Comparison of ENCODE assay signal across 8 cellular contexts in genomic region chrX:152941328-152942111, GRCh38. TPM values are rescaled to one million over a fixed set of nuclear protein-coding genes. Genes with fewer than 3 reads are reported as not detected.
DNase-seq lines count a peak whose midpoint lies in the region; ATAC-seq and TF ChIP-seq lines count a peak whose summit lies in the region.

No MANE protein-coding gene starts in this region.

- no peak overlapping the region for H3K27ac ChIP-seq in GM23338 (ENCODE audit: low read depth)
- peak overlapping the region; percentile 67 for H3K27ac ChIP-seq in fibroblast of lung (ENCODE audit: insufficient read depth, low read length)
- H3K27ac ChIP-seq in naive thymus-derived CD4-positive, alpha-beta T cell (ENCODE audit: low read depth, low read length), result peak overlapping the region; percentile 77

- H3K27me3 ChIP-seq in GM23338 (ENCODE audit: insufficient read depth) (no peaks in the 10 kb centered on the region), fibroblast of lung (ENCODE audit: control insufficient read depth, insufficient read depth, low read length) (no peaks in the 10 kb centered on the region)
- H3K27me3 ChIP-seq in naive thymus-derived CD4-positive, alpha-beta T cell (ENCODE audit: control insufficient read depth in 2 of 2, insufficient read depth in 2 of 2, low read length in 2 of 2), result no peaks in the 10 kb centered on the region

- intact Hi-C loops in naive thymus-derived CD4-positive, alpha-beta T cell (cut with micrococcal nuclease), result loop anchor here (1.0 to 5.0 kb wide), 10 partner anchors 17 to 1959 kb away; partner anchors contain the start of genes HAUS7 (in 2 of the 2), CCNQ (in 1 of the 2), CETN2 (in 1 of the 2) and HMGB3 (in 1 of the 2)

- no peak overlapping the region for H2AFZ ChIP-seq in GM23338
- peak overlapping the region; percentile 83 for H2AFZ ChIP-seq in fibroblast of lung (ENCODE audit: low read length)

- POLR2A ChIA-PET in naive thymus-derived CD4-positive, alpha-beta T cell (lab: Charles Lee), result interaction anchor here (0.6 to 2.2 kb wide), 9 partner anchors 8 to 1549 kb away, joined by 3 to 12 read pairs (median 3); partner anchors contain the start of genes CCNQ, HAUS7 and SLC10A3

- H3K79me2 ChIP-seq in GM23338 (replicated peaks; ENCODE audit: insufficient read depth) (no peaks in the 10 kb centered on the region), fibroblast of lung (ENCODE audit: control insufficient read depth, insufficient read depth, low read length) (no peaks in the 10 kb centered on the region)

- no peaks in the 10 kb centered on the region for H3K4me1 ChIP-seq in GM23338 (ENCODE audit: insufficient read depth)
- H3K4me1 ChIP-seq in fibroblast of lung (ENCODE audit: control insufficient read depth, extremely low read depth, insufficient read depth, low read length), result no peaks in the 10 kb centered on the region
- H3K4me1 ChIP-seq in naive thymus-derived CD4-positive, alpha-beta T cell (ENCODE audit: control insufficient read depth in 2 of 2, insufficient read depth in 2 of 2, low read length in 2 of 2), result peaks cover 8 to 11% of the 10 kb centered on the region in 2 donors

- H3K4me3 ChIP-seq in GM23338 (peak overlapping the region; percentile 63), fibroblast of lung (replicated peaks in 1 of 4; ENCODE audit: control extremely low read depth in 1 of 4, insufficient read depth in 1 of 4, low read depth in 3 of 4, low read length in 4 of 4) (peak overlapping the region; percentile 56 to 88 (median 76))
- peak overlapping the region; percentile 67 for H3K4me3 ChIP-seq in naive thymus-derived CD4-positive, alpha-beta T cell (ENCODE audit: low read length)

- no peaks in the 10 kb centered on the region for H3F3A ChIP-seq in GM23338 (replicated peaks; ENCODE audit: low read depth)

- H3K9ac ChIP-seq in fibroblast of lung (ENCODE audit: insufficient read depth, low read length), result peak overlapping the region; percentile 60

- H3K4me3 Mint-ChIP-seq in GM23338, result peak overlapping the region; percentile 84
- H3K4me3 Mint-ChIP-seq in activated T-helper 17 cell treated with anti-CD3 and anti-CD28 coated beads, Interleukin-2, amount 50 U/mL, for 72 hours, result peak overlapping the region; percentile 88
- H3K4me3 Mint-ChIP-seq in naive thymus-derived CD4-positive, alpha-beta T cell, result peak overlapping the region; percentile 75 to 89 (median 86)
- H3K4me3 Mint-ChIP-seq in stimulated activated naive B cell treated with anti-CD40 and anti-IgM and Interleukin-4, amounts not matched to agents 10 μg/mL and 1 μg/mL and 100 μg/mL, for 72 hours, result peak overlapping the region; percentile 85 to 88

- H3K9me3 ChIP-seq in fibroblast of lung (ENCODE audit: control insufficient read depth, insufficient read depth, low read depth, low read length), result no peaks in the 10 kb centered on the region
- no peaks in the 10 kb centered on the region for H3K9me3 ChIP-seq in naive thymus-derived CD4-positive, alpha-beta T cell (ENCODE audit: control insufficient read depth in 2 of 3, low read length in 3 of 3)

- peaks cover 1% of the 10 kb centered on the region for H3K27me3 Mint-ChIP-seq in GM23338 (ENCODE audit: insufficient read depth, low read depth, poor library complexity)
- no peaks in the 10 kb centered on the region for H3K27me3 Mint-ChIP-seq in activated T-helper 17 cell treated with anti-CD3 and anti-CD28 coated beads, Interleukin-2, amount 50 U/mL, for 72 hours
- no peaks in the 10 kb centered on the region for H3K27me3 Mint-ChIP-seq in naive thymus-derived CD4-positive, alpha-beta T cell
- peaks cover 0 to 3% of the 10 kb centered on the region in 2 donors for H3K27me3 Mint-ChIP-seq in stimulated activated naive B cell treated with anti-CD40 and anti-IgM and Interleukin-4, amounts not matched to agents 10 μg/mL and 1 μg/mL and 100 μg/mL, for 72 hours

- H3K9me2 ChIP-seq in GM23338 (ENCODE audit: insufficient read depth), result no peaks in the 10 kb centered on the region

- 0 out of 3 replicates have a peak, but pooled peaks cover 3% of the 10 kb centered on the region for H3K36me3 Mint-ChIP-seq in GM23338 (ENCODE audit: low read depth)
- no peaks in the 10 kb centered on the region for H3K36me3 Mint-ChIP-seq in activated T-helper 17 cell treated with anti-CD3 and anti-CD28 coated beads, Interleukin-2, amount 50 U/mL, for 72 hours (ENCODE audit: low read depth)
- H3K36me3 Mint-ChIP-seq in naive thymus-derived CD4-positive, alpha-beta T cell, result peaks cover 0 to 7% (median 0%) of the 10 kb centered on the region in 5 donors
- peaks cover 0 to 1% of the 10 kb centered on the region in 2 donors for H3K36me3 Mint-ChIP-seq in stimulated activated naive B cell treated with anti-CD40 and anti-IgM and Interleukin-4, amounts not matched to agents 10 μg/mL and 1 μg/mL and 100 μg/mL, for 72 hours

- no peaks in the 10 kb centered on the region for H3K9me3 Mint-ChIP-seq in GM23338
- no peaks in the 10 kb centered on the region for H3K9me3 Mint-ChIP-seq in activated T-helper 17 cell treated with anti-CD3 and anti-CD28 coated beads, Interleukin-2, amount 50 U/mL, for 72 hours
- H3K9me3 Mint-ChIP-seq in naive thymus-derived CD4-positive, alpha-beta T cell, result no peaks in the 10 kb centered on the region
- H3K9me3 Mint-ChIP-seq in stimulated activated naive B cell treated with anti-CD40 and anti-IgM and Interleukin-4, amounts not matched to agents 10 μg/mL and 1 μg/mL and 100 μg/mL, for 72 hours, result no peaks in the 10 kb centered on the region

- peak; percentile 82 for ATAC-seq in GM23338
- ATAC-seq in activated T-helper 17 cell treated with anti-CD3 and anti-CD28 coated beads, Interleukin-2, amount 50 U/mL, for 72 hours (replicated peaks), result peak; percentile 96
- peak; percentile 98 for ATAC-seq in naive thymus-derived CD4-positive, alpha-beta T cell
- peak; percentile 90 to 97 for ATAC-seq in stimulated activated naive B cell treated with anti-CD40 and anti-IgM and Interleukin-4, amounts not matched to agents 10 μg/mL and 1 μg/mL and 100 μg/mL, for 72 hours (replicated peaks)

- peaks cover 6% of the 10 kb centered on the region for H3K4me1 Mint-ChIP-seq in GM23338
- H3K4me1 Mint-ChIP-seq in activated T-helper 17 cell treated with anti-CD3 and anti-CD28 coated beads, Interleukin-2, amount 50 U/mL, for 72 hours, result no peaks in the 10 kb centered on the region
- peaks cover 0 to 13% (median 5%) of the 10 kb centered on the region in 7 donors for H3K4me1 Mint-ChIP-seq in naive thymus-derived CD4-positive, alpha-beta T cell
- peaks cover 0 to 3% of the 10 kb centered on the region in 2 donors for H3K4me1 Mint-ChIP-seq in stimulated activated naive B cell treated with anti-CD40 and anti-IgM and Interleukin-4, amounts not matched to agents 10 μg/mL and 1 μg/mL and 100 μg/mL, for 72 hours

- CTCF ChIA-PET in naive thymus-derived CD4-positive, alpha-beta T cell (lab: Charles Lee), result interaction anchor here (0.6 to 2.8 kb wide), 14 partner anchors 9 to 1585 kb away, joined by 3 to 14 read pairs (median 3); no protein-coding TSS in a partner anchor

- TF ChIP-seq CTCF in GM23338 (conservative IDR thresholded peaks at IDR 0.05; ENCODE audit: low read depth in 2 of 2) (peak; percentile 53 to 78), fibroblast of lung (conservative IDR thresholded peaks at IDR 0.05 in 1 of 2, IDR thresholded peaks at IDR 0.05 in 1 of 2; ENCODE audit: low read depth in 1 of 2, low read length in 2 of 2) (peak; percentile 32 to 48)

- H3K36me3 ChIP-seq in GM23338 (ENCODE audit: insufficient read depth) (no peaks in the 10 kb centered on the region), fibroblast of lung (ENCODE audit: control insufficient read depth, insufficient read depth, low read length) (no peaks in the 10 kb centered on the region)
- peaks cover 0 to 5% (median 0%) of the 10 kb centered on the region in 3 experiments for H3K36me3 ChIP-seq in naive thymus-derived CD4-positive, alpha-beta T cell (ENCODE audit: control insufficient read depth in 2 of 3, insufficient read depth in 3 of 3, low read length in 3 of 3)

- DNase-seq in ELF-1 (ENCODE audit: low read depth, low spot score) (peak; percentile 99), GM23338 (ENCODE audit: low spot score) (peak; percentile 89), Kasumi-1 (lab: John Stamatoyannopoulos, UW) (peak; percentile 76 to 78), RKO (ENCODE audit: low spot score) (peak; percentile 90), fibroblast of lung (ENCODE audit: low read depth in 2 of 2) (peak; percentile 86 to 91)
- peak; percentile 76 to 92 (median 88) for DNase-seq in naive thymus-derived CD4-positive, alpha-beta T cell
- peak; percentile 86 for DNase-seq in stimulated activated naive B cell treated with anti-CD40 and anti-IgM and Interleukin-4, amounts not matched to agents 10 μg/mL and 1 μg/mL and 100 μg/mL, for 72 hours

- no peak overlapping the region for H3K27ac Mint-ChIP-seq in GM23338
- H3K27ac Mint-ChIP-seq in activated T-helper 17 cell treated with anti-CD3 and anti-CD28 coated beads, Interleukin-2, amount 50 U/mL, for 72 hours, result peak overlapping the region; percentile 95
- peak overlapping the region; percentile 84 to 93 (median 87) for H3K27ac Mint-ChIP-seq in naive thymus-derived CD4-positive, alpha-beta T cell
- H3K27ac Mint-ChIP-seq in stimulated activated naive B cell treated with anti-CD40 and anti-IgM and Interleukin-4, amounts not matched to agents 10 μg/mL and 1 μg/mL and 100 μg/mL, for 72 hours, result peak overlapping the region; percentile 81

- H3K4me2 ChIP-seq in GM23338 (peak overlapping the region; percentile 79), fibroblast of lung (ENCODE audit: extremely low read depth, insufficient read depth, low read length) (peak overlapping the region; percentile 95)

- H4K20me1 ChIP-seq in GM23338 (replicated peaks; ENCODE audit: insufficient read depth) (no peaks in the 10 kb centered on the region), fibroblast of lung (ENCODE audit: control insufficient read depth, extremely low read depth, insufficient read depth, low read length) (no peaks in the 10 kb centered on the region)

RNA-seq across cellular contexts. Expression of gene ZNF185, which starts 43.7 kb away (rescaled TPM):
- 5.9 and 7.8 TPM in 2 replicates for total RNA-seq in GM23338 (2014; rRNA removed; shearing (Covaris generic))
- polyA plus RNA-seq in GM23338 (2016; fragmentation: Nextera tagmentation; extraction: Ambion mirVana) (2.7 and 2.9 TPM in 2 replicates), fibroblast of lung (2.3 and 4.2 TPM in 2 replicates)
- total RNA-seq in activated T-helper 17 cell treated with anti-CD3 and anti-CD28 coated beads, Interleukin-2, amount 50 U/mL, for 72 hours, result 1 to 10 TPM; 2.3 TPM
- total RNA-seq in fibroblast of lung, result 0.66 and 1.0 TPM in 2 replicates
- polyA plus RNA-seq in fibroblast of lung (2012), result 1.2 and 2.8 TPM in 2 replicates
- 0.19 and 3.5 TPM in 2 replicates for polyA minus RNA-seq in fibroblast of lung (ENCODE audit: low replicate concordance)
- total RNA-seq in naive thymus-derived CD4-positive, alpha-beta T cell, result 10 to 100 TPM in 1 of 5 experiments, 1 to 10 TPM in 3, under 1 TPM in 1; 0.58 to 16.0 (median 3.2) TPM
- 1 to 10 TPM; 2.0 to 4.6 TPM for polyA plus RNA-seq in naive thymus-derived CD4-positive, alpha-beta T cell

RNA-seq across cellular contexts. Expression of gene PNMA5, which starts 52.4 kb away (rescaled TPM):
- 0.49 and 0.62 TPM in 2 replicates for total RNA-seq in GM23338 (2014; rRNA removed; shearing (Covaris generic))
- polyA plus RNA-seq in GM23338 (2016; fragmentation: Nextera tagmentation; extraction: Ambion mirVana), result 0.10 and 0.24 TPM in 2 replicates
- under 1 TPM; 0.13 to 0.17 TPM for total RNA-seq in activated T-helper 17 cell treated with anti-CD3 and anti-CD28 coated beads, Interleukin-2, amount 50 U/mL, for 72 hours
- not detected in 2 replicates for total RNA-seq in fibroblast of lung
- not detected in 2 replicates for polyA plus RNA-seq in fibroblast of lung
- polyA plus RNA-seq in fibroblast of lung (2012), result not detected in 2 replicates
- not detected in 2 replicates for polyA minus RNA-seq in fibroblast of lung (ENCODE audit: low replicate concordance)
- total RNA-seq in naive thymus-derived CD4-positive, alpha-beta T cell, result under 1 TPM in 1 of 5 experiments, not detected in 4; 0.31 TPM
- polyA plus RNA-seq in naive thymus-derived CD4-positive, alpha-beta T cell, result not detected
